Comparison of ENCODE assay signal across 1 cellular context in the genomic region with DNA sequence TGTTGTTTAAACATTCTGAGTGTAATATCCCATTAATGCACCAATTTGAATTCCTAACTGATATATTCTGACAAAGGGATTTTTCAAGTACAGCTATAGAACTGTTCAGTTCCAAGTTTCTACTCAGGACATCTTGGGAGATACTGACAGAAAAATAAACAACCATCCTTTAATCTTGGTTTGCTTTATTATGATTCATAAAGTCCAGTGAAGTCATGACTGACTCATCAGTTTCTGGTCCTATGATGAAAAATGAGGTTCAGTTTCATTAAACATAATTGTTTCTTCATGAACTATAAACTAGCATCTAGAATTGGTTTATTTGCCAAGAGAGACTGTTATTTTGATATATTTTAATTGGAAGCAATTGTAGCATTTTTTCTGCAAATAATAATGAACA.
A peak's percentile ranks its signal among the peaks of the same experiment; 100 is the strongest.
TF ChIP-seq lines count a peak whose summit lies in the region.

No MANE protein-coding gene starts in this region.

TF ChIP-seq in HCT116, 20 proteins besides CTCF, POLR2A, EP300 and RAD21 (continued from another document):
- TF ChIP-seq, protein P1, sequence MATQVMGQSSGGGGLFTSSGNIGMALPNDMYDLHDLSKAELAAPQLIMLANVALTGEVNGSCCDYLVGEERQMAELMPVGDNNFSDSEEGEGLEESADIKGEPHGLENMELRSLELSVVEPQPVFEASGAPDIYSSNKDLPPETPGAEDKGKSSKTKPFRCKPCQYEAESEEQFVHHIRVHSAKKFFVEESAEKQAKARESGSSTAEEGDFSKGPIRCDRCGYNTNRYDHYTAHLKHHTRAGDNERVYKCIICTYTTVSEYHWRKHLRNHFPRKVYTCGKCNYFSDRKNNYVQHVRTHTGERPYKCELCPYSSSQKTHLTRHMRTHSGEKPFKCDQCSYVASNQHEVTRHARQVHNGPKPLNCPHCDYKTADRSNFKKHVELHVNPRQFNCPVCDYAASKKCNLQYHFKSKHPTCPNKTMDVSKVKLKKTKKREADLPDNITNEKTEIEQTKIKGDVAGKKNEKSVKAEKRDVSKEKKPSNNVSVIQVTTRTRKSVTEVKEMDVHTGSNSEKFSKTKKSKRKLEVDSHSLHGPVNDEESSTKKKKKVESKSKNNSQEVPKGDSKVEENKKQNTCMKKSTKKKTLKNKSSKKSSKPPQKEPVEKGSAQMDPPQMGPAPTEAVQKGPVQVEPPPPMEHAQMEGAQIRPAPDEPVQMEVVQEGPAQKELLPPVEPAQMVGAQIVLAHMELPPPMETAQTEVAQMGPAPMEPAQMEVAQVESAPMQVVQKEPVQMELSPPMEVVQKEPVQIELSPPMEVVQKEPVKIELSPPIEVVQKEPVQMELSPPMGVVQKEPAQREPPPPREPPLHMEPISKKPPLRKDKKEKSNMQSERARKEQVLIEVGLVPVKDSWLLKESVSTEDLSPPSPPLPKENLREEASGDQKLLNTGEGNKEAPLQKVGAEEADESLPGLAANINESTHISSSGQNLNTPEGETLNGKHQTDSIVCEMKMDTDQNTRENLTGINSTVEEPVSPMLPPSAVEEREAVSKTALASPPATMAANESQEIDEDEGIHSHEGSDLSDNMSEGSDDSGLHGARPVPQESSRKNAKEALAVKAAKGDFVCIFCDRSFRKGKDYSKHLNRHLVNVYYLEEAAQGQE (IDR thresholded peaks at IDR 0.05; ENCODE audit: low read depth): no peak
- TF ChIP-seq ELF1 (IDR thresholded peaks at IDR 0.05; ENCODE audit: borderline replicate concordance, low read depth): no peak
- TF ChIP-seq SP1 (IDR thresholded peaks at IDR 0.05; ENCODE audit: low read depth): peak; percentile 65
- TF ChIP-seq SRF (IDR thresholded peaks at IDR 0.05; ENCODE audit: low read depth): no peak
